In genomic region chr19:19461306-19461670, GRCh38 we compare ENCODE assay signal across 11 cellular contexts. TPM values are rescaled to one million over a fixed set of nuclear protein-coding genes. Genes with fewer than 3 reads are reported as not detected.
DNase-seq lines count a peak whose midpoint lies in the region; ATAC-seq and TF ChIP-seq lines count a peak whose summit lies in the region.
"Had no signal": no experiment of that assay in that cellular context is flagged by ENCODE, and none has a peak within 500 bp of the region (broad histone marks: within the 10 kb centered on the region; RNA-seq: fewer than 3 reads in every experiment).

No MANE protein-coding gene starts in this region.

- BruUV-seq in Calu3 (replicated peaks; lab: Mats Ljungman, UMichigan): no TSS peak

- TF ChIP-seq POLR2A in prostate gland (IDR thresholded peaks at IDR 0.05): no peak

- H3K36me3 Mint-ChIP-seq in Calu3 (ENCODE audit: insufficient read depth, unreplicated experiment) (peaks cover 24% of the 10 kb centered on the region), T-helper 17 cell (ENCODE audit: low read depth) (peaks cover 9% of the 10 kb centered on the region)

- H3K27me3 ChIP-seq in prostate gland (replicated peaks; ENCODE audit: insufficient read depth) (no peaks in the 10 kb centered on the region), SJCRH30 (no peaks in the 10 kb centered on the region)
- H3K27me3 ChIP-seq: SJSA1 had no signal

- H3K9me3 Mint-ChIP-seq in Calu3 (ENCODE audit: low read depth, unreplicated experiment): peaks cover 5% of the 10 kb centered on the region

- peak overlapping the region; percentile 43 to 56 for H3K27ac ChIP-seq in prostate gland
- no peak overlapping the region; the same call in 1 of the 2 replicates for H3K27ac ChIP-seq in SJCRH30
- H3K27ac ChIP-seq: SJSA1 had no signal

- H3K9me3 ChIP-seq in T-helper 17 cell (ENCODE audit: control insufficient read depth, low read length, poor library complexity, severe bottlenecking): no peaks in the 10 kb centered on the region
- H3K9me3 ChIP-seq in prostate gland: no peaks in the 10 kb centered on the region
- no peaks in the 10 kb centered on the region for H3K9me3 ChIP-seq in SJCRH30 (replicated peaks)
- H3K9me3 ChIP-seq: HAP-1, SJSA1 had no signal

- no peaks in the 10 kb centered on the region for H3K27me3 Mint-ChIP-seq in Calu3 (ENCODE audit: unreplicated experiment)
- H3K27me3 Mint-ChIP-seq in T-helper 17 cell: no peaks in the 10 kb centered on the region

- no peak for ATAC-seq in T-helper 17 cell
- no peak for ATAC-seq in GM19452 (IDR thresholded peaks at IDR 0.05; ENCODE audit: unreplicated experiment)
- ATAC-seq in GM21447 (IDR thresholded peaks at IDR 0.05; ENCODE audit: unreplicated experiment): no peak

- intact Hi-C loops in Calu3 (cut with micrococcal nuclease; ENCODE audit: unreplicated experiment) (no loop called here), prostate gland (cut with DNase I) (no loop called here)

- no peak for DNase-seq in Calu3
- no peak for DNase-seq in T-helper 17 cell
- peak; percentile 14 for DNase-seq in fibroblast of the aortic adventitia (ENCODE audit: low read depth)
- no peak for DNase-seq in prostate gland (ENCODE audit: low spot score)
- no peak for DNase-seq in SJCRH30
- DNase-seq in ecto neural progenitor cell (ENCODE audit: low spot score): no peak
- DNase-seq: midbrain had no signal

- 80% methylated on average over 4 of the region's 4 CpGs for WGBS in prostate gland

- TF ChIP-seq CTCF in Calu3 (IDR thresholded peaks at IDR 0.05; ENCODE audit: unreplicated experiment) (no peak), fibroblast of the aortic adventitia (IDR thresholded peaks at IDR 0.05; ENCODE audit: insufficient read depth, low read length) (no peak), prostate gland (IDR thresholded peaks at IDR 0.05) (no peak)

- H3K36me3 ChIP-seq in prostate gland (peaks cover 0 to 9% of the 10 kb centered on the region in 2 donors), SJCRH30 (peaks cover 18% of the 10 kb centered on the region)

- H3K4me3 ChIP-seq in fibroblast of the aortic adventitia (ENCODE audit: low read depth, low read length): no peak overlapping the region
- H3K4me3 ChIP-seq in prostate gland: no peak overlapping the region
- no peak overlapping the region for H3K4me3 ChIP-seq in SJCRH30
- H3K4me3 ChIP-seq: HAP-1, SJSA1 had no signal

- H3K4me1 ChIP-seq in prostate gland (replicated peaks) (peaks cover 10% of the 10 kb centered on the region), SJCRH30 (peaks cover 33% of the 10 kb centered on the region)

- peaks cover 24% of the 10 kb centered on the region for H3K4me1 Mint-ChIP-seq in Calu3 (ENCODE audit: low read depth, unreplicated experiment)
- peaks cover 72% of the 10 kb centered on the region for H3K4me1 Mint-ChIP-seq in T-helper 17 cell

- CTCF ChIA-PET in Calu3 (lab: Charles Lee): no interaction called here

- H3K4me3 Mint-ChIP-seq in Calu3 (ENCODE audit: low read depth, unreplicated experiment) (no peak overlapping the region), T-helper 17 cell (peak overlapping the region; percentile 96)

- H3K27ac Mint-ChIP-seq in Calu3 (ENCODE audit: unreplicated experiment): peak overlapping the region; percentile 56
- peak overlapping the region; percentile 99 for H3K27ac Mint-ChIP-seq in T-helper 17 cell

RNA-seq across cellular contexts. Expression of gene TSSK6, which starts 54.1 kb away (rescaled TPM):
- 2.8 and 3.1 TPM in 2 replicates for total RNA-seq in Calu3 (2022)
- 1 to 10 TPM; 3.8 to 3.9 TPM for total RNA-seq in T-helper 17 cell
- total RNA-seq in fibroblast of the aortic adventitia (ENCODE audit: low replicate concordance): 1.9 and 4.3 TPM in 2 replicates
- 10 to 100 TPM in 1 of 2 donors, 1 to 10 TPM in 1; 7.3 to 22.3 TPM for total RNA-seq in prostate gland
- total RNA-seq in SJCRH30 (2014; rRNA removed; shearing (Covaris generic)): 1.7 and 1.8 TPM in 2 replicates

RNA-seq across cellular contexts. Expression of gene NDUFA13, which starts 54.7 kb away (rescaled TPM):
- total RNA-seq in Calu3 (2022): 191 and 193 TPM in 2 replicates
- 100 to 1,000 TPM; 175 to 195 TPM for total RNA-seq in T-helper 17 cell
- 127 and 166 TPM in 2 replicates for total RNA-seq in fibroblast of the aortic adventitia (ENCODE audit: low replicate concordance)
- total RNA-seq in prostate gland: 10 to 100 TPM; 46.0 to 57.4 TPM
- total RNA-seq in SJCRH30 (2014; rRNA removed; shearing (Covaris generic)): 158 and 210 TPM in 2 replicates

RNA-seq across cellular contexts. Expression of gene GATAD2A, which starts 55.8 kb away (rescaled TPM):
- total RNA-seq in Calu3 (2022) (79.8 and 83.7 TPM in 2 replicates), T-helper 17 cell (100 to 1,000 TPM; 129 to 153 TPM), fibroblast of the aortic adventitia (ENCODE audit: low replicate concordance) (36.7 and 46.4 TPM in 2 replicates), prostate gland (100 to 1,000 TPM in 1 of 2 donors, 10 to 100 TPM in 1; 41.7 to 138 TPM)
- total RNA-seq in SJCRH30 (2014; rRNA removed; shearing (Covaris generic)): 99.6 and 101 TPM in 2 replicates
